In the genomic region with DNA sequence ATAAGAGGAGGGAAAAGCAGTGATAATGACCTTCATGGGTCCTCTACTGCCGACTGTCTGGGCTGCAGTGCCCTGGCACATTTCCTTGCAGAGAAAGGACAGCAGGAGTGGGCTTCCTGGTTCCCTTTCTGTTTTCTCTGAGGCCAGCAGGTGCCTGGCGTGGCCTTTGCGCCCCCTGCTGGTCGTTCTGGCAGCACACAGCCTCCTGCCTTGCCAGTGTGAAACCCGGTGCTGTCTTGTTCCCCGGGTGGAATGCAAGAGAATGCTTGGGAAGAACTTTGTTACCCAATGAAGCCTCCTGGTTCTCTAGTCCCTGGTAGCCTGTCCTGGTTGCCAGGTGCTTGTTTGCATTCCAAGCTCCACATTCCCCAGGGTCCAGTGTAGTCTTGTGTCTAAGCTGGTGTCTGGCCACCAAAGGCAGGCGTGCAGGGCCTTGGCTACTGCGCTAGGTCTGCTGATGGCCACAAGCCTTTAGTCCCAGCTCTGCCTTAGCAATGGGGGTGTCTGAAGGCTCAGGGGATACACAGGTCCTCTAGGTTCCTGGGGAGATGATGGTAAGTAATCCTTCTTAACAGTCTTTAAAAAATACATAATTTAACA, we compare ENCODE assay signal across 8 cellular contexts.
A peak's percentile ranks its signal among the peaks of the same experiment; 100 is the strongest.
DNase-seq lines count a peak whose midpoint lies in the region; ATAC-seq lines count a peak whose summit lies in the region.

No MANE protein-coding gene starts in this region.

- CTCF ChIA-PET in activated CD4-positive, alpha-beta memory T cell treated with anti-CD3 and anti-CD28 coated beads, Interleukin-2, amount 10 ng/mL, durations not matched to agents 7 days and 5 days (lab: Charles Lee): interaction anchor here (0.5 to 2.1 kb wide), 6 partner anchors 9 to 963 kb away, joined by 3 to 8 read pairs (median 4); no protein-coding TSS in a partner anchor

- no peak overlapping the region for H3K4me3 Mint-ChIP-seq in activated CD4-positive, alpha-beta memory T cell treated with anti-CD3 and anti-CD28 coated beads, Interleukin-2, amount 10 ng/mL, durations not matched to agents 7 days and 5 days
- H3K4me3 Mint-ChIP-seq in effector memory CD8-positive, alpha-beta T cell: peak overlapping the region in 1 of 2 donors; percentile 34

- H3K27me3 Mint-ChIP-seq in activated CD4-positive, alpha-beta memory T cell treated with anti-CD3 and anti-CD28 coated beads, Interleukin-2, amount 10 ng/mL, durations not matched to agents 7 days and 5 days: no peaks in the 10 kb centered on the region
- peaks cover 0 to 5% of the 10 kb centered on the region in 2 donors for H3K27me3 Mint-ChIP-seq in effector memory CD8-positive, alpha-beta T cell

- POLR2A ChIA-PET in activated CD4-positive, alpha-beta memory T cell treated with anti-CD3 and anti-CD28 coated beads, Interleukin-2, amount 10 ng/mL, durations not matched to agents 7 days and 5 days (lab: Charles Lee): no interaction called here

- ATAC-seq in HG02981 (IDR thresholded peaks at IDR 0.05; ENCODE audit: unreplicated experiment): peak; percentile 90
- ATAC-seq in effector memory CD8-positive, alpha-beta T cell (replicated peaks): peak; percentile 58

- no peaks in the 10 kb centered on the region for H3K4me1 Mint-ChIP-seq in activated CD4-positive, alpha-beta memory T cell treated with anti-CD3 and anti-CD28 coated beads, Interleukin-2, amount 10 ng/mL, durations not matched to agents 7 days and 5 days
- peaks cover 2 to 4% of the 10 kb centered on the region in 2 donors for H3K4me1 Mint-ChIP-seq in effector memory CD8-positive, alpha-beta T cell (ENCODE audit: low read depth in 2 of 2)

- H3K9me3 Mint-ChIP-seq in activated CD4-positive, alpha-beta memory T cell treated with anti-CD3 and anti-CD28 coated beads, Interleukin-2, amount 10 ng/mL, durations not matched to agents 7 days and 5 days: no peaks in the 10 kb centered on the region
- H3K9me3 Mint-ChIP-seq in effector memory CD8-positive, alpha-beta T cell: no peaks in the 10 kb centered on the region

- DNase-seq in SIG-M5 treated with dmso at 0.1 percent for 504 hours (lab: John Stamatoyannopoulos, UW; ENCODE audit: unreplicated experiment) (peak; percentile 55), SIG-M5 (lab: John Stamatoyannopoulos, UW) (no peak), NCI-H526 treated with DMSO at 0.1 percent for 48 hours (lab: John Stamatoyannopoulos, UW) (peak; percentile 10), mucosa of gallbladder (ENCODE audit: low spot score) (peak; percentile 64)
- peak; percentile 63 for DNase-seq in activated CD4-positive, alpha-beta memory T cell treated with anti-CD3 and anti-CD28 coated beads, Interleukin-2, amount 10 ng/mL, durations not matched to agents 7 days and 5 days
- peak; percentile 53 to 64 (median 59) for DNase-seq in effector memory CD8-positive, alpha-beta T cell
- DNase-seq in stimulated activated CD8-positive, alpha-beta memory T cell treated with anti-CD3 and anti-CD28 coated beads, Interleukin-7, amount 100 ng/mL, for 24 hours (ENCODE audit: low read depth): peak; percentile 37

- H3K27ac Mint-ChIP-seq in activated CD4-positive, alpha-beta memory T cell treated with anti-CD3 and anti-CD28 coated beads, Interleukin-2, amount 10 ng/mL, durations not matched to agents 7 days and 5 days: no peak overlapping the region
- peak overlapping the region in 1 of 2 donors; percentile 68 for H3K27ac Mint-ChIP-seq in effector memory CD8-positive, alpha-beta T cell

- no peaks in the 10 kb centered on the region for H3K36me3 Mint-ChIP-seq in activated CD4-positive, alpha-beta memory T cell treated with anti-CD3 and anti-CD28 coated beads, Interleukin-2, amount 10 ng/mL, durations not matched to agents 7 days and 5 days (ENCODE audit: low read depth)
- H3K36me3 Mint-ChIP-seq in effector memory CD8-positive, alpha-beta T cell (ENCODE audit: insufficient read depth): no peaks in the 10 kb centered on the region
